ENCODE assay signal across 8 cellular contexts in the genomic region with DNA sequence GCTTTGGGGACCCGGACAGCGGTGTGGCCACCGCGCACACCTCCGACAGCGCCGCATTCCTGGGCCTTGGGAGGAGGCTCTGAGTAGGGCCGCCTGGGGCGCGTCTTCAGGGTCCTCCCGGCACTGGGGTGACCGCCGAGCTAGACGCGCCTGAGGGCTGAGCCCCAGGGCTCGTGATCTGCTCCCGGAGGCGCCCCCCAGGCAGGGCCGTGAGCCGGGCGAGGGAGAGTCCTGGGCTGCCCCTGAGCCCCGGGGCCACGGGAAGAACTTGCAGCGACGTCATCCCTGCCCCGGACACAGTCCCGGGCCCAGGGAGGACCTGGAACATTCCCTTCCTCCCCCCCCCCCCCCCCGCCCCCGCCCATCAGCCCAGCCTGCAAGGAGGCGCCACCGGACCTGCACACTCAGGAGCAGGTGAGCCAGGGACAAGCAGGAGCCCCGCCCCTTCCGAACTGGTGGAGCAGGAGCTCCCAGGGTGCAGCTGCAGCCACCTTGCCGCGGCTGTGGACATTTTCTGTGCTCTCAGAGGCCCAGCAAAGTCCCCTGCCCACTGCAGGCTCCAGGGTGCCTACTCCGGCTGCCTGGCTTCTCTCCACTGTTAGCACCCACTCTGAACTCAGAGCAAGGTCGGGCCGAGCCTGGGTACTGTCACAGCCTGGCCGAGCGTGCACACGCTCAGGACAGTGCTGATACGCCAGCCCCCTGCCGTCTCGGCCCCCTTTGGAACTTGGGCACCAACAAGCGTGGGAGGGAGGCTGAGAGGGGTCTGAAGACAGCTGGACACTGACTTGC. TPM values are rescaled to one million over a fixed set of nuclear protein-coding genes. Genes with fewer than 3 reads are reported as not detected.
A peak's percentile ranks its signal among the peaks of the same experiment; 100 is the strongest.
DNase-seq lines count a peak whose midpoint lies in the region; ATAC-seq and TF ChIP-seq lines count a peak whose summit lies in the region.

No MANE protein-coding gene starts in this region.

- intact Hi-C loops in colonic mucosa (cut with DNase I) = loop anchor here (10.0 kb wide), 1 partner anchor 210 kb away; no protein-coding TSS in a partner anchor

- no peaks in the 10 kb centered on the region for H3K9me3 ChIP-seq in colonic mucosa
- H3K9me3 ChIP-seq in skeletal muscle tissue (ENCODE audit: control insufficient read depth in 3 of 3, low read length in 3 of 3) = no peaks in the 10 kb centered on the region

- H3K27ac ChIP-seq in colonic mucosa (peak overlapping the region; percentile 80), skeletal muscle tissue (ENCODE audit: low read depth, low read length) (peak overlapping the region; percentile 92)

- H3K4me1 ChIP-seq in colonic mucosa = peaks cover 4% of the 10 kb centered on the region
- H3K4me1 ChIP-seq in skeletal muscle tissue (ENCODE audit: control insufficient read depth in 3 of 3, insufficient read depth in 3 of 3, low read length in 3 of 3) = peaks cover 10 to 11% (median 11%) of the 10 kb centered on the region in 3 donors

- H3K4me3 ChIP-seq in colonic mucosa = peak overlapping the region; percentile 78
- H3K4me3 ChIP-seq in skeletal muscle tissue (ENCODE audit: low read length in 3 of 3) = peak overlapping the region; percentile 74 to 87 (median 78)

- H3K9ac ChIP-seq in colonic mucosa (ENCODE audit: low read depth in 2 of 2, low read length in 2 of 2) (peak overlapping the region; percentile 84 to 94), skeletal muscle tissue (ENCODE audit: low read depth in 1 of 3, low read length in 3 of 3) (peak overlapping the region; percentile 88 to 95 (median 93))

- no peak for TF ChIP-seq CTCF in colonic mucosa (IDR thresholded peaks at IDR 0.05)

- peak; percentile 17 to 42 for DNase-seq in SHP77 (lab: John Stamatoyannopoulos, UW)
- no peak for DNase-seq in SHP77 treated with DMSO at 0.1 percent for 48 hours (lab: John Stamatoyannopoulos, UW)
- DNase-seq in NCI-H774 (lab: John Stamatoyannopoulos, UW) = peak; percentile 77
- peak; percentile 85 for DNase-seq in colonic mucosa
- peak; percentile 20 for DNase-seq in kidney glomerular epithelial cell (lab: John Stamatoyannopoulos, UW)

- ATAC-seq in HG03108 (IDR thresholded peaks at IDR 0.05; ENCODE audit: unreplicated experiment) = no peak
- ATAC-seq in GM18519 (IDR thresholded peaks at IDR 0.05; ENCODE audit: low FRiP score, unreplicated experiment) = no peak

- no peaks in the 10 kb centered on the region for H3K27me3 ChIP-seq in colonic mucosa
- no peaks in the 10 kb centered on the region for H3K27me3 ChIP-seq in skeletal muscle tissue (ENCODE audit: control insufficient read depth in 3 of 3, insufficient read depth in 3 of 3, low read length in 3 of 3)

- H3K36me3 ChIP-seq in colonic mucosa (no peaks in the 10 kb centered on the region), skeletal muscle tissue (ENCODE audit: control insufficient read depth in 3 of 3, insufficient read depth in 3 of 3, low read length in 3 of 3) (peaks cover 6 to 27% (median 19%) of the 10 kb centered on the region in 3 donors)

RNA-seq across cellular contexts. Expression of a gene that starts 50.7 kb away (rescaled TPM):
- total RNA-seq in colonic mucosa (100 to 1,000 TPM; 105 to 201 TPM), skeletal muscle tissue (244 TPM)
